Comparison of ENCODE assay signal across 9 cellular contexts in the genomic region with DNA sequence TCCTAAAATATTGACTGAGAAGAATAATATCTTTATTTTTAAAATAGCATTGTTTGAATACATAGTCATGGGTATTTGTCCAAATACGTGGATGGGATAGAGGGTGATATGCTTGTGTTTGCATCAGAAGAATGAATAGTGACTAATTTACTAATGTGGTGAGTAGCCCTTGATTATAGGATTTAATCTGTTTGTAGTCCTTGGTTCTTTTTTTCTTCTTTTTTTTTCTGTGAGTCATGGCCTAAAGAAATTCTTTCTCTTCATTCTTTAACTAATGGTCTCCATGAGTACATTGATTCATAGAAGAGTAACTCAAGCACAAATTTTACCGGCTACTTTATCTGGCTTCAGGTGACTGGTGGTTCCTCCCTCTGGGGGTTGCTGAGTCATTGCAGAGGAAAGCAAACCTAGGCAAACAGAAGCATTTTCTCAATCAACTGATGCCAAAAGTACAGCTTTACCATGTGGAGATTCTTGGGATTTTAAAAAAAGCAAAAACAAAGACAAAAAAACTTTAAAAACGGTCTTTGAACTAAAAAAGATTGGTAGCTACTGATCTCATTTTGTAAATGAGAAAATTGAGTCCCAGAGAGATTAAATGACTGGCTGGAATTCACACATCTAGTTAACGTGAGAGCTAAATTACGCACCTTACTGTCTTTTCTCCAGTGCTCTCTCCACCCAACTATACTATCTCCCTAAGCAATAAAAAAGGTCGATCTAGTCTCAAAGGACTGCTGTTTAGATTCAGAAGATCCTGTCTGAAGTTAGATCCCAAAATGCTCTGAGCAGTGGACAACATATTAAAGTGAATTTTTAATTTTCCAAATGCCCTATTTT. TPM values are rescaled to one million over a fixed set of nuclear protein-coding genes. Genes with fewer than 3 reads are reported as not detected.
DNase-seq lines count a peak whose midpoint lies in the region; ATAC-seq and TF ChIP-seq lines count a peak whose summit lies in the region.
"Had no signal": no experiment of that assay in that cellular context is flagged by ENCODE, and none has a peak within 500 bp of the region (broad histone marks: within the 10 kb centered on the region; RNA-seq: fewer than 3 reads in every experiment).

No MANE protein-coding gene starts in this region.

- no peaks in the 10 kb centered on the region for H3K9me3 ChIP-seq in RWPE2 (ENCODE audit: severe bottlenecking)

- no peaks in the 10 kb centered on the region for H3K27me3 ChIP-seq in RWPE2 (ENCODE audit: insufficient read depth, poor library complexity, severe bottlenecking)

- DNase-seq in NCI-H748 (lab: John Stamatoyannopoulos, UW; ENCODE audit: unreplicated experiment) (peak; percentile 8), NCI-H748 treated with DMSO at 0.1 percent for 48 hours (lab: John Stamatoyannopoulos, UW) (no peak), RWPE2 (ENCODE audit: low spot score) (peak; percentile 69), fibroblast of villous mesenchyme (ENCODE audit: low read depth) (peak; percentile 30), stromal cell of bone marrow (ENCODE audit: low read depth) (peak; percentile 57), NCI-H774 (lab: John Stamatoyannopoulos, UW) (no peak)
- DNase-seq: natural killer cell had no signal

- H3K36me3 ChIP-seq in RWPE2 (ENCODE audit: low read depth), result no peaks in the 10 kb centered on the region

- peak overlapping the region; percentile 69 for H3K27ac ChIP-seq in RWPE2 (ENCODE audit: poor library complexity, severe bottlenecking)

- H3K4me1 ChIP-seq in RWPE2 (ENCODE audit: insufficient read depth, poor library complexity, severe bottlenecking), result peaks cover 14% of the 10 kb centered on the region

- ATAC-seq in RWPE2 (ENCODE audit: low read depth), result peak; percentile 98
- ATAC-seq in HG02763 (IDR thresholded peaks at IDR 0.05; ENCODE audit: unreplicated experiment), result no peak
- no peak for ATAC-seq in esophagus mucosa
- ATAC-seq: natural killer cell had no signal

- H3K4me3 ChIP-seq in RWPE2 (ENCODE audit: severe bottlenecking) (no peak overlapping the region), fibroblast of villous mesenchyme (ENCODE audit: low read depth, low read length) (no peak overlapping the region)

- TF ChIP-seq CTCF in RWPE2 (IDR thresholded peaks at IDR 0.05; ENCODE audit: poor library complexity, severe bottlenecking) (peak; percentile 9), fibroblast of villous mesenchyme (IDR thresholded peaks at IDR 0.05; ENCODE audit: insufficient read depth, low read depth, low read length) (no peak)

RNA-seq across cellular contexts. Expression of gene AK5, which starts 40.5 kb away (rescaled TPM):
- total RNA-seq in fibroblast of villous mesenchyme (84.4 and 123 TPM in 2 replicates), esophagus mucosa (not detected)

Comparison
In these comparisons a context has a peak if more than half of its experiments do, and no peak if none do; other contexts are left out.
1. DNase-seq: peak in NCI-H748 (single experiment), RWPE2 (single experiment), fibroblast of villous mesenchyme (single experiment) and stromal cell of bone marrow (single experiment); none in NCI-H748 treated with DMSO at 0.1 percent for 48 hours (single experiment) and NCI-H774 (single experiment).
2. RNA of gene AK5, which starts 40.5 kb away (total RNA-seq): 84.4 to 123 TPM in fibroblast of villous mesenchyme; not detected in esophagus mucosa (single experiment); every median in the first group is over 10 times any median in the second.